Comparison of ENCODE assay signal across 9 cellular contexts in the genomic region with DNA sequence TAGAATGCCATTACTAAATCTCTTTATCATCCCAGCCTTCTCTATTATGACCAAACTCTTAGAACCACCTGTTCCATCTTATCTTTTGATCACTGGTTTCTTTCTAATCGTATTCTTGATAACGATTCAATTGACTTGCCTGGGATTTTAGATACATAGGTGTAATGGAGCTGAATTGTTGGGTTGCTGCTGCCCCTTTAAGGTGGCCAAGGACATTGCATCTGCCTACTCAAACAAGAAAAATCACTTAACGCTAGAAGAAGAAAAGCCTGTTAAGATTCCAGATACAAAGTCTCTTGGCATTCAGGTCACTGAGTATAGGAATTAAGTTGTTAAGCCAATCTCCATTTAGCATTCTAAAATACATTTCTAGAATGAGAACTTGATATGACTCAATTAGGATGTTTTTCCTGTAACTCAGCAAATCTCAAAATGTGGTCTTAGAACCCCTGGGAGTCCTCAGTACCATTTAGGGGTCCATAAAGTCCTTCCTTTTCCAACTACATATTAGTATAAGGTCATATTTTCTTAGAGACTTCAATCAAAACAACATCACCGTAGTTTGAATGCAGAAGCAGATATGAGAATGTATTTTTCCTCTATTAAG. TPM values are rescaled to one million over a fixed set of nuclear protein-coding genes. Genes with fewer than 3 reads are reported as not detected.
A peak's percentile ranks its signal among the peaks of the same experiment; 100 is the strongest.
DNase-seq lines count a peak whose midpoint lies in the region; ATAC-seq, FAIRE-seq and TF ChIP-seq lines count a peak whose summit lies in the region.
"Had no signal": no experiment of that assay in that cellular context is flagged by ENCODE, and none has a peak within 500 bp of the region (broad histone marks: within the 10 kb centered on the region; RNA-seq: fewer than 3 reads in every experiment).

No MANE protein-coding gene starts in this region.

- 18% methylated on average over 4 of the region's 4 CpGs for WGBS in transverse colon (ENCODE audit: low coverage in 1 of 2), 2 donors

- no peaks in the 10 kb centered on the region for H3K9me3 ChIP-seq in transverse colon

- DNase-seq in Caki2 (ENCODE audit: low read depth), result peak; percentile 35
- DNase-seq in H54 (ENCODE audit: insufficient read length, low spot score), result no peak
- peak; percentile 55 for DNase-seq in NCI-H69 (lab: John Stamatoyannopoulos, UW)
- DNase-seq in bronchial epithelial cell (ENCODE audit: low read depth), result peak; percentile 70
- DNase-seq in left colon, result peak in 1 of 2 donors; percentile 20
- peak; percentile 25 for DNase-seq in transverse colon
- DNase-seq in stimulated activated naive CD4-positive, alpha-beta T cell treated with Interleukin-2 at 50 U/mL for 16 hours (lab: John Stamatoyannopoulos, UW), result no peak

- no peaks in the 10 kb centered on the region for H3K27me3 ChIP-seq in bronchial epithelial cell (ENCODE audit: control insufficient read depth, insufficient read depth, low read length)
- no peaks in the 10 kb centered on the region for H3K27me3 ChIP-seq in transverse colon

- H3K27ac ChIP-seq in transverse colon, result peak overlapping the region in 2 of 4 donors; percentile 20 to 51
- H3K27ac ChIP-seq: skin epidermis had no signal

- H3K4me3 ChIP-seq in bronchial epithelial cell (ENCODE audit: low read depth, low read length) (no peak overlapping the region), transverse colon (no peak overlapping the region)
- H3K4me3 ChIP-seq: skin epidermis had no signal

- peak; percentile 85 for FAIRE-seq in H54 (lab: Jason Lieb, UNC)
- FAIRE-seq in bronchial epithelial cell (lab: Jason Lieb, UNC), result peak; percentile 40

- H3K36me3 ChIP-seq in bronchial epithelial cell (ENCODE audit: control insufficient read depth, insufficient read depth, low read length), result no peaks in the 10 kb centered on the region
- H3K36me3 ChIP-seq in transverse colon, result no peaks in the 10 kb centered on the region

- TF ChIP-seq POLR2A in H54 (IDR thresholded peaks at IDR 0.05; ENCODE audit: low read depth, low read length) (no peak), transverse colon (IDR thresholded peaks at IDR 0.05) (no peak)

- in situ Hi-C loops in Caki2 (cut with HindIII; ENCODE audit: low pct_unique_long_range_greater_than_20kb, low sequenced_read_pairs) (no loop called here), transverse colon (cut with MboI; ENCODE audit: low pct_ligation_motif_present in 1 of 4, low pct_unique_long_range_greater_than_20kb in 1 of 4, low sequenced_read_pairs in 3 of 4) (no loop called here)

- peak; percentile 74 for ATAC-seq in left colon
- no peak for ATAC-seq in HG03432 (IDR thresholded peaks at IDR 0.05; ENCODE audit: unreplicated experiment)

- TF ChIP-seq EP300 in transverse colon (IDR thresholded peaks at IDR 0.05; ENCODE audit: low read depth), result no peak

- peak; percentile 54 for TF ChIP-seq CTCF in bronchial epithelial cell (IDR thresholded peaks at IDR 0.05; ENCODE audit: insufficient read depth, low read length, severe bottlenecking)
- TF ChIP-seq CTCF in transverse colon (IDR thresholded peaks at IDR 0.05), result peak; percentile 42 to 60 (median 51)

- H3K4me1 ChIP-seq in transverse colon, result peaks cover 0 to 9% (median 0%) of the 10 kb centered on the region in 4 donors

- intact Hi-C loops in left colon (cut with DNase I, micrococcal nuclease), result no loop called here
- intact Hi-C loops in transverse colon (cut with DNase I; ENCODE audit: low total_unique reads), result no loop called here

RNA-seq across cellular contexts. Expression of a gene that starts 12.4 kb away (rescaled TPM):
- total RNA-seq in Caki2 (2014; rRNA removed; shearing (Covaris generic); ENCODE audit: low replicate concordance), result 1.7 and 1.8 TPM in 2 replicates
- total RNA-seq in bronchial epithelial cell (0.26 and 0.51 TPM in 2 replicates), left colon (1 to 10 TPM; 1.9 to 8.4 TPM), transverse colon (10 to 100 TPM in 3 of 4 donors, 1 to 10 TPM in 1; 9.7 to 32.2 (median 17.0) TPM)

Comparison
In these comparisons a context has a peak if more than half of its experiments do, and no peak if none do; other contexts are left out.
1. DNase-seq: peak in Caki2 (single experiment), NCI-H69 (single experiment), bronchial epithelial cell (single experiment) and transverse colon (single experiment); none in H54 (single experiment) and stimulated activated naive CD4-positive, alpha-beta T cell treated with Interleukin-2 at 50 U/mL for 16 hours (single experiment).